Comparison of ENCODE assay signal across 9 cellular contexts in the genomic region with DNA sequence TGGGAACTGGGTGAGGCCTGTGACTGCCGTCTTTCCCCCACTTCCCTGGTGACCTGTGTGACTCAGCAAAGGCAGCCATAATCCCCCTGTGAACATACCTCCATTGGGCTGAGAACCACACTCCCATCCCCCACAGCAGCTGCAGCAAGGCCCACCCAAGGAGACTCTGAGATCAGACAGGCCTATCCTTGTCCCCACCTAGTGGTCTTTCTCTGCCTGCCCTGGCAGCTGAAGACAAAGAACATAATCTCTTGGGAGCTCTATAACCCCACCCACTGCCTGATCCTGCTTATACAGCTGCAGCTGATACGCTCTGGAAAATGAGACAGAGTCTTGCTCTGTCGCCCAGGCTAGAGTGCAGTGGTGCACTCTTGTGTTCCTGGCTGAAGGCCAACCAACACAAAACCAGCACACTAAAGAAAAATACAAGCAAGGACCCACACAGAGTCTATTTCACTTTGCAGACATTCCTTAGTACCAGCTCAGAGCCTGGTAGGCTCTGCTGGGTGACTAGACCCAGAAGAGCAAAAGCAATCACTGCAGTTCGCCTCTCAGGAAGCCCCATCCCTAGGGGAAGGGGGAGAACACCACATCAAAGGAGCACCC.
DNase-seq lines count a peak whose midpoint lies in the region; ATAC-seq and TF ChIP-seq lines count a peak whose summit lies in the region.
"Had no signal": no experiment of that assay in that cellular context is flagged by ENCODE, and none has a peak within 500 bp of the region (broad histone marks: within the 10 kb centered on the region; RNA-seq: fewer than 3 reads in every experiment).

No MANE protein-coding gene starts in this region.

- H3K27me3 ChIP-seq in iPS-20b (ENCODE audit: insufficient read depth, low read length), result no peaks in the 10 kb centered on the region
- no peaks in the 10 kb centered on the region for H3K27me3 ChIP-seq in Peyer's patch
- H3K27me3 ChIP-seq: tibial artery had no signal

- no peak overlapping the region for H3K4me3 Mint-ChIP-seq in Calu3 (ENCODE audit: low read depth, unreplicated experiment)

- no peaks in the 10 kb centered on the region for H3K36me3 Mint-ChIP-seq in Calu3 (ENCODE audit: insufficient read depth, unreplicated experiment)

- peaks cover 41% of the 10 kb centered on the region for H3K4me1 ChIP-seq in iPS-20b (ENCODE audit: insufficient read depth, low read length)
- H3K4me1 ChIP-seq in Peyer's patch, result no peaks in the 10 kb centered on the region
- H3K4me1 ChIP-seq: tibial artery had no signal

- in situ Hi-C loops in SK-MEL-5 (cut with HindIII; ENCODE audit: low pct_unique_long_range_greater_than_20kb, low sequenced_read_pairs), result no loop called here

- no TSS peak for BruUV-seq in Calu3 (replicated peaks; lab: Mats Ljungman, UMichigan)

- DNase-seq in Calu3 (peak; percentile 12), HK-2 (ENCODE audit: unreplicated experiment) (peak; percentile 55), SK-MEL-5 (ENCODE audit: low read depth, low spot score) (peak; percentile 53), Peyer's patch (no peak)
- DNase-seq in stimulated activated CD4-positive, alpha-beta T cell treated with anti-CD3 and anti-CD28 coated beads, Interleukin-2, amount 100 ng/mL, for 24 hours, result no peak
- DNase-seq in activated CD4-positive, CD25-positive, alpha-beta regulatory T cell (lab: John Stamatoyannopoulos, UW), result no peak
- DNase-seq: tibial artery had no signal

- no peaks in the 10 kb centered on the region for H3K9me3 Mint-ChIP-seq in Calu3 (ENCODE audit: low read depth, unreplicated experiment)

- peak overlapping the region; percentile 59; the same call in 1 of the 2 replicates for H3K9ac ChIP-seq in iPS-20b (ENCODE audit: low read depth, low read length)

- H3K36me3 ChIP-seq in iPS-20b (ENCODE audit: insufficient read depth, low read depth, low read length), result no peaks in the 10 kb centered on the region
- no peaks in the 10 kb centered on the region for H3K36me3 ChIP-seq in Peyer's patch
- H3K36me3 ChIP-seq: tibial artery had no signal

- peak overlapping the region; percentile 29 for H3K27ac ChIP-seq in iPS-20b (ENCODE audit: low read length)
- H3K27ac ChIP-seq in Peyer's patch, result no peak overlapping the region
- H3K27ac ChIP-seq: tibial artery had no signal

- ATAC-seq in HG03378 (IDR thresholded peaks at IDR 0.05; ENCODE audit: unreplicated experiment), result no peak

- H3K4me3 ChIP-seq in iPS-20b (ENCODE audit: low read length), result 0 out of 2 replicates have a peak overlapping the region, but pooled peaks have one; percentile 24
- no peak overlapping the region for H3K4me3 ChIP-seq in Peyer's patch
- H3K4me3 ChIP-seq: tibial artery had no signal

- H3K4me1 Mint-ChIP-seq in Calu3 (ENCODE audit: low read depth, unreplicated experiment), result no peaks in the 10 kb centered on the region

- intact Hi-C loops in Calu3 (cut with micrococcal nuclease; ENCODE audit: unreplicated experiment), result no loop called here

- TF ChIP-seq CTCF in Calu3 (IDR thresholded peaks at IDR 0.05; ENCODE audit: unreplicated experiment) (peak; percentile 9), Peyer's patch (IDR thresholded peaks at IDR 0.05) (no peak)

- CTCF ChIA-PET in Calu3 (lab: Charles Lee), result interaction anchor here (2.3 kb wide), 1 partner anchor 209 kb away, joined by 7 read pairs; no protein-coding TSS in a partner anchor

- H3K27ac Mint-ChIP-seq in Calu3 (ENCODE audit: unreplicated experiment), result no peak overlapping the region

- H3K9me3 ChIP-seq in iPS-20b (ENCODE audit: insufficient read depth, low read depth, low read length) (no peaks in the 10 kb centered on the region), Peyer's patch (no peaks in the 10 kb centered on the region)
- H3K9me3 ChIP-seq: tibial artery had no signal

- H3K27me3 Mint-ChIP-seq in Calu3 (ENCODE audit: unreplicated experiment), result peaks cover 13% of the 10 kb centered on the region

- TF ChIP-seq POLR2A in Peyer's patch (IDR thresholded peaks at IDR 0.05), result no peak

Comparison
In these comparisons a context has a peak if more than half of its experiments do, and no peak if none do; other contexts are left out.
1. DNase-seq: peak in Calu3 (single experiment), HK-2 (single experiment) and SK-MEL-5 (single experiment); none in Peyer's patch (0 of 3), stimulated activated CD4-positive, alpha-beta T cell treated with anti-CD3 and anti-CD28 coated beads, Interleukin-2, amount 100 ng/mL, for 24 hours (0 of 2) and activated CD4-positive, CD25-positive, alpha-beta regulatory T cell (0 of 4).